In the genomic region with DNA sequence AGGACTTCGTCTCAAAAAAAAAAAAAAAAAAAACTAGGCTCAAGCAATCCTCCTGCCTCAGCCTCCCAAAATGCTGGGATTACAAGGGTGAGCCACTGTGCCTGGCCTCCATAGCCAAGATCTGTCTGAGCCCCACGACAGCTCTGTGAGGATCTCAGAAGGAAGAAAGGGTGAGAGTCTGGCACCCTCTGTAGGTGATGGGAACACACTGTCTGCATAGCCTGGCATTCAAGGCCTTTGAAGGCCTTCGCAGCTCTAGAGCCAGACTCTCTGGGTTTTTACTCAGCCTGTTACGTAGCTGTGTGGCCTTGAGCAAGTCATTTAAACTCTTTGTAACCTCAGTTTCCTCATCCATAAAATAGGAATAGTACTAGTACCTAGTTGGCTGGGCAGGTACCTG, we compare ENCODE assay signal across 8 cellular contexts. TPM values are rescaled to one million over a fixed set of nuclear protein-coding genes. Genes with fewer than 3 reads are reported as not detected.
DNase-seq lines count a peak whose midpoint lies in the region; FAIRE-seq and TF ChIP-seq lines count a peak whose summit lies in the region.

No MANE protein-coding gene starts in this region.

- no peaks in the 10 kb centered on the region for H3K9me3 ChIP-seq in Peyer's patch
- no peaks in the 10 kb centered on the region for H3K9me3 ChIP-seq in kidney (ENCODE audit: control insufficient read depth in 1 of 2, low read length in 2 of 2)

- H3K4me3 ChIP-seq in Peyer's patch, result no peak overlapping the region
- no peak overlapping the region for H3K4me3 ChIP-seq in kidney (ENCODE audit: low read length in 2 of 2)

- H3K4me1 ChIP-seq in Peyer's patch (no peaks in the 10 kb centered on the region), kidney (ENCODE audit: control insufficient read depth in 1 of 2, insufficient read depth in 1 of 2, low read depth in 1 of 2, low read length in 2 of 2) (no peaks in the 10 kb centered on the region)

- H3K9ac ChIP-seq in kidney (ENCODE audit: low read length in 2 of 2), result no peak overlapping the region

- no peaks in the 10 kb centered on the region for H3K27me3 ChIP-seq in Peyer's patch

- intact Hi-C loops in kidney (cut with DNase I), result no loop called here

- peak; percentile 45 for FAIRE-seq in GM19239 (lab: Jason Lieb, UNC)
- FAIRE-seq in kidney (lab: Jason Lieb, UNC), result no peak

- TF ChIP-seq CTCF in Peyer's patch (IDR thresholded peaks at IDR 0.05) (peak; percentile 34 to 64 (median 48)), kidney (IDR thresholded peaks at IDR 0.05; ENCODE audit: borderline replicate concordance, extremely low read depth, insufficient read depth) (peak; percentile 22)

- no peak overlapping the region for H3K27ac ChIP-seq in Peyer's patch
- H3K27ac ChIP-seq in kidney (ENCODE audit: low read depth in 2 of 2, low read length in 2 of 2), result no peak overlapping the region

- TF ChIP-seq POLR2A in Peyer's patch (IDR thresholded peaks at IDR 0.05), result no peak

- H3K36me3 ChIP-seq in Peyer's patch (no peaks in the 10 kb centered on the region), kidney (ENCODE audit: control insufficient read depth in 1 of 2, insufficient read depth in 2 of 2, low read length in 2 of 2) (no peaks in the 10 kb centered on the region)

- DNase-seq in AG08396 (ENCODE audit: low spot score) (peak; percentile 55), GM19239 (ENCODE audit: insufficient read length, low spot score) (no peak), Peyer's patch (peak in 2 of 3 donors; percentile 51 to 80), kidney (no peak), NCI-H1105 treated with DMSO at 0.1 percent for 48 hours (lab: John Stamatoyannopoulos, UW) (no peak), SW480 (ENCODE audit: low spot score) (no peak)
- DNase-seq in activated effector memory CD4-positive, alpha-beta T cell treated with anti-CD3 and anti-CD28 coated beads, Interleukin-2, amount 50 U/mL, for 16 hours, result peak; percentile 83
- peak; percentile 19 to 74 (median 60) for DNase-seq in stimulated activated naive CD4-positive, alpha-beta T cell (lab: John Stamatoyannopoulos, UW)

RNA-seq across cellular contexts. Expression of gene XPO6, which starts 6.3 kb away (rescaled TPM):
- total RNA-seq in Peyer's patch, result 100 to 1,000 TPM in 3 of 4 donors, 10 to 100 TPM in 1; 94.7 to 272 (median 130) TPM
- total RNA-seq in kidney, result 98.8 TPM
- 57.2 TPM for polyA plus RNA-seq in kidney (ENCODE audit: insufficient read depth, low read depth, low replicate concordance)

Comparison
In these comparisons a context has a peak if more than half of its experiments do, and no peak if none do; other contexts are left out.
1. DNase-seq: peak in AG08396 (single experiment), Peyer's patch (2 of 3), activated effector memory CD4-positive, alpha-beta T cell treated with anti-CD3 and anti-CD28 coated beads, Interleukin-2, amount 50 U/mL, for 16 hours (single experiment) and stimulated activated naive CD4-positive, alpha-beta T cell (6 of 6); none in GM19239 (single experiment), kidney (single experiment), NCI-H1105 treated with DMSO at 0.1 percent for 48 hours (single experiment) and SW480 (single experiment).